8 cellular contexts compared by ENCODE assay signal in genomic region chr17:81514485-81514734, GRCh38. TPM values are rescaled to one million over a fixed set of nuclear protein-coding genes. Genes with fewer than 3 reads are reported as not detected.
DNase-seq lines count a peak whose midpoint lies in the region; ATAC-seq, FAIRE-seq and TF ChIP-seq lines count a peak whose summit lies in the region.

No MANE protein-coding gene starts in this region.

- peaks cover 9% of the 10 kb centered on the region for H3K9me1 ChIP-seq in K562 (ENCODE audit: control insufficient read depth, insufficient read depth, low read length)

- no peak for TF ChIP-seq CTCF in K562 (IDR thresholded peaks at IDR 0.05 in 2 of 3, conservative IDR thresholded peaks at IDR 0.05 in 1 of 3; ENCODE audit: insufficient read depth in 2 of 3, low read depth in 1 of 3, low read length in 3 of 3)

- H2AK5ac ChIP-seq in mesenchymal stem cell (ENCODE audit: low read length, severe bottlenecking): peak overlapping the region; percentile 49

- H2BK15ac ChIP-seq in mesenchymal stem cell (ENCODE audit: low read depth, poor library complexity, severe bottlenecking): peak overlapping the region; percentile 96

- H2BK12ac ChIP-seq in mesenchymal stem cell (ENCODE audit: low read length in 2 of 2): peak overlapping the region; percentile 6 to 16

- CTCF ChIA-PET in K562 (lab: Yijun Ruan, JAX; ENCODE audit: low intra/inter-chr PET ratio): no interaction called here

- H3K18ac ChIP-seq in mesenchymal stem cell (ENCODE audit: low read depth in 1 of 2, low read length in 2 of 2): peak overlapping the region; percentile 72 to 81

- peak overlapping the region; percentile 88 for H3K4me3 Mint-ChIP-seq in activated naive CD4-positive, alpha-beta T cell treated with anti-CD3 and anti-CD28 coated beads, Interleukin-2, amount 50 U/mL, for 24 hours

- H4K8ac ChIP-seq in mesenchymal stem cell (ENCODE audit: low read length): peak overlapping the region; percentile 67

- peak overlapping the region; percentile 8 to 81 for H3K14ac ChIP-seq in mesenchymal stem cell (ENCODE audit: low read length in 2 of 2)

- H3K23ac ChIP-seq in mesenchymal stem cell (ENCODE audit: low read length in 2 of 2): peak overlapping the region in 1 of 2 experiments; percentile 78

- H3K36me3 Mint-ChIP-seq in activated naive CD4-positive, alpha-beta T cell treated with anti-CD3 and anti-CD28 coated beads, Interleukin-2, amount 50 U/mL, for 24 hours: peaks cover 27% of the 10 kb centered on the region

- FAIRE-seq in K562 (lab: Jason Lieb, UNC) (no peak), urothelium cell line (lab: Jason Lieb, UNC) (peak; percentile 55)

- peak overlapping the region; percentile 100 for H2BK5ac ChIP-seq in mesenchymal stem cell (ENCODE audit: low read depth, low read length, poor library complexity, severe bottlenecking)

- 35% methylated on average over 10 of the region's 34 CpGs for WGBS in K562 (ENCODE audit: insufficient coverage, low coverage, missing lambda C conversion rate)
- WGBS in mesenchymal stem cell: 0% methylated on average over 20 of the region's 34 CpGs

- peak overlapping the region; percentile 100 for H2BK120ac ChIP-seq in mesenchymal stem cell (ENCODE audit: low read depth, low read length)

- peak overlapping the region; percentile 85 for H4K91ac ChIP-seq in mesenchymal stem cell (ENCODE audit: low read length)

- peaks cover 29% of the 10 kb centered on the region for H4K20me1 ChIP-seq in K562 (replicated peaks; ENCODE audit: control insufficient read depth, insufficient read depth, low read length)

- TF ChIP-seq RAD21 in K562 (CRISPR knock-in tag; conservative IDR thresholded peaks at IDR 0.05 in 1 of 2, IDR thresholded peaks at IDR 0.05 in 1 of 2): no peak

- no peak overlapping the region for H3K27ac Mint-ChIP-seq in activated naive CD4-positive, alpha-beta T cell treated with anti-CD3 and anti-CD28 coated beads, Interleukin-2, amount 50 U/mL, for 24 hours

- H3K27ac ChIP-seq in K562 (ENCODE audit: extremely low read depth, low read depth, low read length): peak overlapping the region; percentile 96; the same call in 2 of the 3 replicates
- peak overlapping the region; percentile 94 for H3K27ac ChIP-seq in mesenchymal stem cell (ENCODE audit: low read length, poor library complexity, severe bottlenecking)

- H3K27me3 ChIP-seq in K562 (ENCODE audit: control insufficient read depth in 2 of 2, insufficient read depth in 2 of 2, low read length in 2 of 2) (no peaks in the 10 kb centered on the region), mesenchymal stem cell (ENCODE audit: control insufficient read depth in 1 of 2, insufficient read depth in 1 of 2, low read length in 2 of 2) (no peaks in the 10 kb centered on the region)

- intact Hi-C loops in K562 (cut with micrococcal nuclease): no loop called here

- H3K4me3 ChIP-seq in K562 (peak overlapping the region; percentile 36), mesenchymal stem cell (ENCODE audit: insufficient read depth in 1 of 2, low read depth in 1 of 2, low read length in 2 of 2) (peak overlapping the region; percentile 56 to 82)

- no peak for TF ChIP-seq POLR2A in K562 (conservative IDR thresholded peaks at IDR 0.05)

- H3K79me2 ChIP-seq in K562 (ENCODE audit: control insufficient read depth, insufficient read depth, low read length): peaks cover 32% of the 10 kb centered on the region

- H2AFZ ChIP-seq in K562 (ENCODE audit: low read depth, low read length) (no peak overlapping the region), mesenchymal stem cell (ENCODE audit: low read depth, low read length) (no peak overlapping the region)

- H3K4me1 ChIP-seq in K562 (replicated peaks in 1 of 2; ENCODE audit: control insufficient read depth in 2 of 2, insufficient read depth in 2 of 2, low read length in 2 of 2) (peaks cover 30 to 83% of the 10 kb centered on the region in 2 experiments), mesenchymal stem cell (ENCODE audit: control insufficient read depth, insufficient read depth, low read depth, low read length) (peaks cover 41% of the 10 kb centered on the region)

- no peaks in the 10 kb centered on the region for H3K9me3 Mint-ChIP-seq in activated naive CD4-positive, alpha-beta T cell treated with anti-CD3 and anti-CD28 coated beads, Interleukin-2, amount 50 U/mL, for 24 hours

- H3K9me3 ChIP-seq in K562 (replicated peaks; ENCODE audit: control insufficient read depth, insufficient read depth, low read depth, low read length) (0 out of 2 replicates have a peak, but pooled peaks cover 1% of the 10 kb centered on the region), mesenchymal stem cell (ENCODE audit: control insufficient read depth, low read length) (no peaks in the 10 kb centered on the region)

- H3K9ac ChIP-seq in K562 (ENCODE audit: insufficient read depth in 1 of 2, low read depth in 2 of 2, low read length in 2 of 2) (peak overlapping the region; percentile 98; a peak in 3 of 4 replicates), mesenchymal stem cell (ENCODE audit: low read length) (peak overlapping the region; percentile 94)

- no TSS peak for BruUV-seq in K562 (replicated peaks; lab: Mats Ljungman, UMichigan)

- H3K4me1 Mint-ChIP-seq in activated naive CD4-positive, alpha-beta T cell treated with anti-CD3 and anti-CD28 coated beads, Interleukin-2, amount 50 U/mL, for 24 hours: peaks cover 14% of the 10 kb centered on the region

- in situ Hi-C loops in K562 (cut with MboI): no loop called here

- H3K27me3 Mint-ChIP-seq in activated naive CD4-positive, alpha-beta T cell treated with anti-CD3 and anti-CD28 coated beads, Interleukin-2, amount 50 U/mL, for 24 hours: no peaks in the 10 kb centered on the region

- peaks cover under 1% of the 10 kb centered on the region for H3K79me1 ChIP-seq in mesenchymal stem cell (replicated peaks; ENCODE audit: low read length, poor library complexity, severe bottlenecking)

- ATAC-seq in K562: no peak

- H3K36me3 ChIP-seq in K562 (ENCODE audit: control insufficient read depth, insufficient read depth, low read length): peaks cover 30% of the 10 kb centered on the region
- peaks cover 28 to 47% of the 10 kb centered on the region in 2 experiments for H3K36me3 ChIP-seq in mesenchymal stem cell (ENCODE audit: control insufficient read depth in 1 of 2, insufficient read depth in 2 of 2, low read depth in 1 of 2, low read length in 2 of 2)

- DNase-seq in activated naive CD4-positive, alpha-beta T cell treated with Interleukin-2 at 50 U/mL for 16 hours: no peak
- DNase-seq in K562 (ENCODE audit: extremely low read depth in 1 of 4, low spot score in 3 of 4): no peak
- no peak for DNase-seq in mesenchymal stem cell
- DNase-seq in urothelium cell line (ENCODE audit: low spot score): no peak
- DNase-seq in NCI-H2081 (lab: John Stamatoyannopoulos, UW): no peak
- no peak for DNase-seq in HUDEP-2 (lab: John Stamatoyannopoulos, UW; ENCODE audit: unreplicated experiment in 76 of 76)
- no peak for DNase-seq in stimulated activated naive CD4-positive, alpha-beta T cell (lab: John Stamatoyannopoulos, UW)

- POLR2A ChIA-PET in K562 (lab: Yijun Ruan, JAX): interaction anchor here (1.5 to 6.4 kb wide), 2 partner anchors 15 to 22 kb away, joined by 5 to 132 read pairs; no protein-coding TSS in a partner anchor

- H3K4me2 ChIP-seq in K562 (ENCODE audit: insufficient read depth, low read length) (peak overlapping the region; percentile 47; the same call in 1 of the 2 replicates), mesenchymal stem cell (ENCODE audit: low read length, poor library complexity, severe bottlenecking) (peak overlapping the region; percentile 64)

- H3K4ac ChIP-seq in mesenchymal stem cell (ENCODE audit: low read depth in 1 of 2, low read length in 2 of 2): peak overlapping the region; percentile 62 to 75

- TF ChIP-seq EP300 in K562 (IDR thresholded peaks at IDR 0.05; ENCODE audit: low read length): no peak

RNA-seq across cellular contexts. Expression of gene ACTG1, which starts 1.8 kb away (rescaled TPM):
- total RNA-seq in K562 (2011; cell fraction: chromatin; rRNA removed; ENCODE audit: low replicate concordance): 264 and 482 TPM in 2 replicates
- 393 and 500 TPM in 2 replicates for total RNA-seq in K562 (2011; cell fraction: nucleolus; rRNA removed)
- total RNA-seq in K562 (2011; cell fraction: nucleoplasm; rRNA removed): 388 and 427 TPM in 2 replicates
- total RNA-seq in K562 (2014; rRNA removed): 1,572 and 2,328 TPM in 2 replicates
- total RNA-seq in K562 (2014; rRNA removed; fragmentation: Illumina TruSeq; extraction: Trizol): 512 and 566 TPM in 2 replicates
- total RNA-seq in K562 (2015; rRNA removed; fragmentation: Illumina TruSeq; extraction: Trizol): 568 and 574 TPM in 2 replicates
- 1,775 and 1,801 TPM in 2 replicates for total RNA-seq in K562 (2021)
- polyA plus RNA-seq in K562 (2011; rRNA removed): 224 and 602 TPM in 2 replicates
- 901 and 1,415 TPM in 2 replicates for polyA plus RNA-seq in K562 (2011; cell fraction: cytosol; rRNA removed)
- 1,206 and 1,333 TPM in 2 replicates for polyA plus RNA-seq in K562 (2011; cell fraction: nucleus; rRNA removed)
- polyA plus RNA-seq in K562 (2012): 1,311 and 3,206 TPM in 2 replicates
- 990 and 2,987 TPM in 2 replicates for polyA plus RNA-seq in K562 (2014; fragmentation: Illumina TruSeq; extraction: Trizol)
- polyA plus RNA-seq in K562 (2014; fragmentation: Nextera tagmentation; extraction: Ambion mirVana): 100 to 1,000 TPM; 259 to 386 TPM
- 831 and 1,109 TPM in 2 replicates for polyA plus RNA-seq in K562 (2014; rRNA removed)
- polyA minus RNA-seq in K562 (2011; rRNA and poly(A)+ RNA removed): 205 and 410 TPM in 2 replicates
- 580 and 1,178 TPM in 2 replicates for polyA minus RNA-seq in K562 (2011; cell fraction: cytosol; rRNA and poly(A)+ RNA removed)
- polyA minus RNA-seq in K562 (2011; cell fraction: nucleus; rRNA and poly(A)+ RNA removed): 230 and 388 TPM in 2 replicates
- 7,126 TPM for polyA plus RNA-seq in mesenchymal stem cell (2013, experiment 1 of 2)
- 6,723 TPM for polyA plus RNA-seq in mesenchymal stem cell (2013, experiment 2 of 2)

RNA-seq across cellular contexts. Expression of gene FSCN2, which starts 13.8 kb away (rescaled TPM):
- total RNA-seq in K562 (2011; cell fraction: chromatin; rRNA removed; ENCODE audit: low replicate concordance): 0.23 TPM in 1 of 2 replicates, not detected in the other
- total RNA-seq in K562 (2011; cell fraction: nucleolus; rRNA removed): 0.26 and 0.33 TPM in 2 replicates
- total RNA-seq in K562 (2011; cell fraction: nucleoplasm; rRNA removed): 0.37 TPM in 1 of 2 replicates, not detected in the other
- total RNA-seq in K562 (2014; rRNA removed) (not detected in 2 replicates), K562 (2014; rRNA removed; fragmentation: Illumina TruSeq; extraction: Trizol) (not detected in 2 replicates), K562 (2015; rRNA removed; fragmentation: Illumina TruSeq; extraction: Trizol) (not detected in 2 replicates), K562 (2021) (not detected in 2 replicates)
- polyA plus RNA-seq in K562 (2011; rRNA removed) (not detected in 2 replicates), K562 (2014; fragmentation: Illumina TruSeq; extraction: Trizol) (not detected in 2 replicates), K562 (2014; fragmentation: Nextera tagmentation; extraction: Ambion mirVana) (not detected), K562 (2014; rRNA removed) (0.08 TPM in 1 of 2 replicates, not detected in the other)
- polyA plus RNA-seq in K562 (2011; cell fraction: cytosol; rRNA removed): not detected in 2 replicates
- polyA plus RNA-seq in K562 (2011; cell fraction: nucleus; rRNA removed): 0.14 TPM in 1 of 2 replicates, not detected in the other
- 0.25 and 0.30 TPM in 2 replicates for polyA plus RNA-seq in K562 (2012)
- not detected in 2 replicates for polyA minus RNA-seq in K562 (2011; rRNA and poly(A)+ RNA removed)
- not detected in 2 replicates for polyA minus RNA-seq in K562 (2011; cell fraction: cytosol; rRNA and poly(A)+ RNA removed)
- polyA minus RNA-seq in K562 (2011; cell fraction: nucleus; rRNA and poly(A)+ RNA removed): 0.13 TPM in 1 of 2 replicates, not detected in the other
- polyA plus RNA-seq in mesenchymal stem cell (2013, experiment 1 of 2): 0.23 TPM
- 0.15 TPM for polyA plus RNA-seq in mesenchymal stem cell (2013, experiment 2 of 2)

RNA-seq across cellular contexts. Expression of gene FAAP100, which starts 37.7 kb away (rescaled TPM):
- 44.9 and 197 TPM in 2 replicates for total RNA-seq in K562 (2011; cell fraction: chromatin; rRNA removed; ENCODE audit: low replicate concordance)
- total RNA-seq in K562 (2011; cell fraction: nucleolus; rRNA removed): 108 and 129 TPM in 2 replicates
- total RNA-seq in K562 (2011; cell fraction: nucleoplasm; rRNA removed): 63.6 and 65.2 TPM in 2 replicates
- total RNA-seq in K562 (2014; rRNA removed) (33.2 and 39.0 TPM in 2 replicates), K562 (2014; rRNA removed; fragmentation: Illumina TruSeq; extraction: Trizol) (3.9 and 8.6 TPM in 2 replicates), K562 (2015; rRNA removed; fragmentation: Illumina TruSeq; extraction: Trizol) (18.9 and 20.9 TPM in 2 replicates), K562 (2021) (51.2 and 52.5 TPM in 2 replicates)
- polyA plus RNA-seq in K562 (2011; rRNA removed) (12.6 and 15.2 TPM in 2 replicates), K562 (2014; fragmentation: Illumina TruSeq; extraction: Trizol) (7.6 and 25.3 TPM in 2 replicates), K562 (2014; fragmentation: Nextera tagmentation; extraction: Ambion mirVana) (under 1 TPM; 0.31 to 0.69 TPM), K562 (2014; rRNA removed) (38.6 and 42.4 TPM in 2 replicates)
- 18.3 and 47.5 TPM in 2 replicates for polyA plus RNA-seq in K562 (2011; cell fraction: cytosol; rRNA removed)
- 42.7 and 112 TPM in 2 replicates for polyA plus RNA-seq in K562 (2011; cell fraction: nucleus; rRNA removed)
- polyA plus RNA-seq in K562 (2012): 22.5 and 27.7 TPM in 2 replicates
- polyA minus RNA-seq in K562 (2011; rRNA and poly(A)+ RNA removed): 4.7 and 7.0 TPM in 2 replicates
- polyA minus RNA-seq in K562 (2011; cell fraction: cytosol; rRNA and poly(A)+ RNA removed): 19.5 and 23.0 TPM in 2 replicates
- polyA minus RNA-seq in K562 (2011; cell fraction: nucleus; rRNA and poly(A)+ RNA removed): 58.6 and 62.1 TPM in 2 replicates
- polyA plus RNA-seq in mesenchymal stem cell (2013, experiment 1 of 2): 10.1 TPM
- polyA plus RNA-seq in mesenchymal stem cell (2013, experiment 2 of 2): 10.3 TPM
